1 cellular context compared by ENCODE assay signal in the genomic region with DNA sequence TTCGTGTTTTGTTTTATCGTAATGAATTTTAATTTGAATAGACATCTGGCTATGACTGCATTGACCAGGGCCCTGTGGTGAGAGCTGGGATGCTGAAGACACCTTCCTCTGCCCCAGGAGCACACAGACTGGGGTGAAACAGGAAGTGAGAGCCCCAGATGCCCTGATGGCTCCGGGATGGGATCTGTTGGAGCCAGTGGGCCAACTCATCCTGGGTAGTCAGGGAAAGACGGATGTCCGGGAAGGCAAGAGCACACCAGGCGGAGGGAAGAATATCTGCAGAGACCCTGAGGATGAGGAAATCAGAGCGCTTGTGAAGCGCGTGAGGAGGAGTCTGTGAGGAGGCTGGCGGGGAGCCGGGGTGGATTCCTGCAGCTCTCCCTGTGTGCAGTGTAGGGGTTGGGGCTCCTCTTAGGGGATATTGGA.
TF ChIP-seq lines count a peak whose summit lies in the region.

No MANE protein-coding gene starts in this region.

TF ChIP-seq in HepG2, 621 proteins besides CTCF, POLR2A, EP300 and RAD21 (continued from another document and continues in another):
- TF ChIP-seq, protein P1, sequence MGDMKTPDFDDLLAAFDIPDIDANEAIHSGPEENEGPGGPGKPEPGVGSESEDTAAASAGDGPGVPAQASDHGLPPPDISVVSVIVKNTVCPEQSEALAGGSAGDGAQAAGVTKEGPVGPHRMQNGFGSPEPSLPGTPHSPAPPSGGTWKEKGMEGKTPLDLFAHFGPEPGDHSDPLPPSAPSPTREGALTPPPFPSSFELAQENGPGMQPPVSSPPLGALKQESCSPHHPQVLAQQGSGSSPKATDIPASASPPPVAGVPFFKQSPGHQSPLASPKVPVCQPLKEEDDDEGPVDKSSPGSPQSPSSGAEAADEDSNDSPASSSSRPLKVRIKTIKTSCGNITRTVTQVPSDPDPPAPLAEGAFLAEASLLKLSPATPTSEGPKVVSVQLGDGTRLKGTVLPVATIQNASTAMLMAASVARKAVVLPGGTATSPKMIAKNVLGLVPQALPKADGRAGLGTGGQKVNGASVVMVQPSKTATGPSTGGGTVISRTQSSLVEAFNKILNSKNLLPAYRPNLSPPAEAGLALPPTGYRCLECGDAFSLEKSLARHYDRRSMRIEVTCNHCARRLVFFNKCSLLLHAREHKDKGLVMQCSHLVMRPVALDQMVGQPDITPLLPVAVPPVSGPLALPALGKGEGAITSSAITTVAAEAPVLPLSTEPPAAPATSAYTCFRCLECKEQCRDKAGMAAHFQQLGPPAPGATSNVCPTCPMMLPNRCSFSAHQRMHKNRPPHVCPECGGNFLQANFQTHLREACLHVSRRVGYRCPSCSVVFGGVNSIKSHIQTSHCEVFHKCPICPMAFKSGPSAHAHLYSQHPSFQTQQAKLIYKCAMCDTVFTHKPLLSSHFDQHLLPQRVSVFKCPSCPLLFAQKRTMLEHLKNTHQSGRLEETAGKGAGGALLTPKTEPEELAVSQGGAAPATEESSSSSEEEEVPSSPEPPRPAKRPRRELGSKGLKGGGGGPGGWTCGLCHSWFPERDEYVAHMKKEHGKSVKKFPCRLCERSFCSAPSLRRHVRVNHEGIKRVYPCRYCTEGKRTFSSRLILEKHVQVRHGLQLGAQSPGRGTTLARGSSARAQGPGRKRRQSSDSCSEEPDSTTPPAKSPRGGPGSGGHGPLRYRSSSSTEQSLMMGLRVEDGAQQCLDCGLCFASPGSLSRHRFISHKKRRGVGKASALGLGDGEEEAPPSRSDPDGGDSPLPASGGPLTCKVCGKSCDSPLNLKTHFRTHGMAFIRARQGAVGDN (CRISPR knock-in tag; IDR thresholded peaks at IDR 0.05) = peak; percentile 63; the same call in 1 of the 2 replicates
- TF ChIP-seq ZNF160 (CRISPR knock-in tag; IDR thresholded peaks at IDR 0.05) (no peak), ZNF326 (CRISPR knock-in tag; IDR thresholded peaks at IDR 0.05; ENCODE audit: borderline replicate concordance) (no peak), ZNF776 (CRISPR knock-in tag; IDR thresholded peaks at IDR 0.05) (no peak), ZNF484 (CRISPR knock-in tag; IDR thresholded peaks at IDR 0.05; ENCODE audit: borderline replicate concordance, low read depth) (no peak), TCF7L2 (IDR thresholded peaks at IDR 0.05; ENCODE audit: low read depth, low read length) (no peak), FOXA1 (IDR thresholded peaks at IDR 0.05) (no peak), FOXA1 (CRISPR knock-in tag; IDR thresholded peaks at IDR 0.05) (no peak), MAFG (CRISPR knock-in tag; IDR thresholded peaks at IDR 0.05) (no peak), NONO (IDR thresholded peaks at IDR 0.05) (no peak), NONO (CRISPR knock-in tag; conservative IDR thresholded peaks at IDR 0.05) (0 out of 2 replicates have a peak, but pooled peaks have one; percentile 16), ZC3H13 (CRISPR knock-in tag; IDR thresholded peaks at IDR 0.05) (no peak), ZNF263 (CRISPR knock-in tag; IDR thresholded peaks at IDR 0.05) (peak; percentile 76), ZNF720 (CRISPR knock-in tag; IDR thresholded peaks at IDR 0.05) (no peak), NR2F1 (CRISPR knock-in tag; IDR thresholded peaks at IDR 0.05) (no peak), ZNF224 (CRISPR knock-in tag; IDR thresholded peaks at IDR 0.05) (no peak), ZBTB3 (CRISPR knock-in tag; IDR thresholded peaks at IDR 0.05; ENCODE audit: borderline replicate concordance, low read depth) (no peak), SMARCC2 (IDR thresholded peaks at IDR 0.05) (no peak), PAX8 (CRISPR knock-in tag; IDR thresholded peaks at IDR 0.05; ENCODE audit: borderline replicate concordance) (no peak), ZNF230 (CRISPR knock-in tag; IDR thresholded peaks at IDR 0.05) (0 out of 2 replicates have a peak, but pooled peaks have one; percentile 29), ZFP36 (IDR thresholded peaks at IDR 0.05; ENCODE audit: borderline replicate concordance, low read depth, low read length, partially characterized antibody) (no peak), ETV6 (CRISPR knock-in tag; conservative IDR thresholded peaks at IDR 0.05) (no peak), DR1 (CRISPR knock-in tag; IDR thresholded peaks at IDR 0.05) (no peak), ZNF557 (CRISPR knock-in tag; IDR thresholded peaks at IDR 0.05) (no peak), GATAD2A (CRISPR knock-in tag; IDR thresholded peaks at IDR 0.05) (no peak), SNAI1 (CRISPR knock-in tag; IDR thresholded peaks at IDR 0.05; ENCODE audit: borderline replicate concordance) (no peak), CBX5 (CRISPR knock-in tag; IDR thresholded peaks at IDR 0.05; ENCODE audit: borderline replicate concordance) (no peak), ZNF619 (CRISPR knock-in tag; IDR thresholded peaks at IDR 0.05) (0 out of 2 replicates have a peak, but pooled peaks have one; percentile 2)
- TF ChIP-seq, protein P2, sequence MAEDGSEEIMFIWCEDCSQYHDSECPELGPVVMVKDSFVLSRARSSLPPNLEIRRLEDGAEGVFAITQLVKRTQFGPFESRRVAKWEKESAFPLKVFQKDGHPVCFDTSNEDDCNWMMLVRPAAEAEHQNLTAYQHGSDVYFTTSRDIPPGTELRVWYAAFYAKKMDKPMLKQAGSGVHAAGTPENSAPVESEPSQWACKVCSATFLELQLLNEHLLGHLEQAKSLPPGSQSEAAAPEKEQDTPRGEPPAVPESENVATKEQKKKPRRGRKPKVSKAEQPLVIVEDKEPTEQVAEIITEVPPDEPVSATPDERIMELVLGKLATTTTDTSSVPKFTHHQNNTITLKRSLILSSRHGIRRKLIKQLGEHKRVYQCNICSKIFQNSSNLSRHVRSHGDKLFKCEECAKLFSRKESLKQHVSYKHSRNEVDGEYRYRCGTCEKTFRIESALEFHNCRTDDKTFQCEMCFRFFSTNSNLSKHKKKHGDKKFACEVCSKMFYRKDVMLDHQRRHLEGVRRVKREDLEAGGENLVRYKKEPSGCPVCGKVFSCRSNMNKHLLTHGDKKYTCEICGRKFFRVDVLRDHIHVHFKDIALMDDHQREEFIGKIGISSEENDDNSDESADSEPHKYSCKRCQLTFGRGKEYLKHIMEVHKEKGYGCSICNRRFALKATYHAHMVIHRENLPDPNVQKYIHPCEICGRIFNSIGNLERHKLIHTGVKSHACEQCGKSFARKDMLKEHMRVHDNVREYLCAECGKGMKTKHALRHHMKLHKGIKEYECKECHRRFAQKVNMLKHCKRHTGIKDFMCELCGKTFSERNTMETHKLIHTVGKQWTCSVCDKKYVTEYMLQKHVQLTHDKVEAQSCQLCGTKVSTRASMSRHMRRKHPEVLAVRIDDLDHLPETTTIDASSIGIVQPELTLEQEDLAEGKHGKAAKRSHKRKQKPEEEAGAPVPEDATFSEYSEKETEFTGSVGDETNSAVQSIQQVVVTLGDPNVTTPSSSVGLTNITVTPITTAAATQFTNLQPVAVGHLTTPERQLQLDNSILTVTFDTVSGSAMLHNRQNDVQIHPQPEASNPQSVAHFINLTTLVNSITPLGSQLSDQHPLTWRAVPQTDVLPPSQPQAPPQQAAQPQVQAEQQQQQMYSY (CRISPR knock-in tag; IDR thresholded peaks at IDR 0.05) = no peak
- TF ChIP-seq, protein P3, sequence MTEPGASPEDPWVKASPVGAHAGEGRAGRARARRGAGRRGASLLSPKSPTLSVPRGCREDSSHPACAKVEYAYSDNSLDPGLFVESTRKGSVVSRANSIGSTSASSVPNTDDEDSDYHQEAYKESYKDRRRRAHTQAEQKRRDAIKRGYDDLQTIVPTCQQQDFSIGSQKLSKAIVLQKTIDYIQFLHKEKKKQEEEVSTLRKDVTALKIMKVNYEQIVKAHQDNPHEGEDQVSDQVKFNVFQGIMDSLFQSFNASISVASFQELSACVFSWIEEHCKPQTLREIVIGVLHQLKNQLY (CRISPR knock-in tag; IDR thresholded peaks at IDR 0.05) = no peak
- TF ChIP-seq, protein P4, sequence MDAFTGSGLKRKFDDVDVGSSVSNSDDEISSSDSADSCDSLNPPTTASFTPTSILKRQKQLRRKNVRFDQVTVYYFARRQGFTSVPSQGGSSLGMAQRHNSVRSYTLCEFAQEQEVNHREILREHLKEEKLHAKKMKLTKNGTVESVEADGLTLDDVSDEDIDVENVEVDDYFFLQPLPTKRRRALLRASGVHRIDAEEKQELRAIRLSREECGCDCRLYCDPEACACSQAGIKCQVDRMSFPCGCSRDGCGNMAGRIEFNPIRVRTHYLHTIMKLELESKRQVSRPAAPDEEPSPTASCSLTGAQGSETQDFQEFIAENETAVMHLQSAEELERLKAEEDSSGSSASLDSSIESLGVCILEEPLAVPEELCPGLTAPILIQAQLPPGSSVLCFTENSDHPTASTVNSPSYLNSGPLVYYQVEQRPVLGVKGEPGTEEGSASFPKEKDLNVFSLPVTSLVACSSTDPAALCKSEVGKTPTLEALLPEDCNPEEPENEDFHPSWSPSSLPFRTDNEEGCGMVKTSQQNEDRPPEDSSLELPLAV (CRISPR knock-in tag; conservative IDR thresholded peaks at IDR 0.05; ENCODE audit: low read depth) = no peak
- TF ChIP-seq, protein P5, sequence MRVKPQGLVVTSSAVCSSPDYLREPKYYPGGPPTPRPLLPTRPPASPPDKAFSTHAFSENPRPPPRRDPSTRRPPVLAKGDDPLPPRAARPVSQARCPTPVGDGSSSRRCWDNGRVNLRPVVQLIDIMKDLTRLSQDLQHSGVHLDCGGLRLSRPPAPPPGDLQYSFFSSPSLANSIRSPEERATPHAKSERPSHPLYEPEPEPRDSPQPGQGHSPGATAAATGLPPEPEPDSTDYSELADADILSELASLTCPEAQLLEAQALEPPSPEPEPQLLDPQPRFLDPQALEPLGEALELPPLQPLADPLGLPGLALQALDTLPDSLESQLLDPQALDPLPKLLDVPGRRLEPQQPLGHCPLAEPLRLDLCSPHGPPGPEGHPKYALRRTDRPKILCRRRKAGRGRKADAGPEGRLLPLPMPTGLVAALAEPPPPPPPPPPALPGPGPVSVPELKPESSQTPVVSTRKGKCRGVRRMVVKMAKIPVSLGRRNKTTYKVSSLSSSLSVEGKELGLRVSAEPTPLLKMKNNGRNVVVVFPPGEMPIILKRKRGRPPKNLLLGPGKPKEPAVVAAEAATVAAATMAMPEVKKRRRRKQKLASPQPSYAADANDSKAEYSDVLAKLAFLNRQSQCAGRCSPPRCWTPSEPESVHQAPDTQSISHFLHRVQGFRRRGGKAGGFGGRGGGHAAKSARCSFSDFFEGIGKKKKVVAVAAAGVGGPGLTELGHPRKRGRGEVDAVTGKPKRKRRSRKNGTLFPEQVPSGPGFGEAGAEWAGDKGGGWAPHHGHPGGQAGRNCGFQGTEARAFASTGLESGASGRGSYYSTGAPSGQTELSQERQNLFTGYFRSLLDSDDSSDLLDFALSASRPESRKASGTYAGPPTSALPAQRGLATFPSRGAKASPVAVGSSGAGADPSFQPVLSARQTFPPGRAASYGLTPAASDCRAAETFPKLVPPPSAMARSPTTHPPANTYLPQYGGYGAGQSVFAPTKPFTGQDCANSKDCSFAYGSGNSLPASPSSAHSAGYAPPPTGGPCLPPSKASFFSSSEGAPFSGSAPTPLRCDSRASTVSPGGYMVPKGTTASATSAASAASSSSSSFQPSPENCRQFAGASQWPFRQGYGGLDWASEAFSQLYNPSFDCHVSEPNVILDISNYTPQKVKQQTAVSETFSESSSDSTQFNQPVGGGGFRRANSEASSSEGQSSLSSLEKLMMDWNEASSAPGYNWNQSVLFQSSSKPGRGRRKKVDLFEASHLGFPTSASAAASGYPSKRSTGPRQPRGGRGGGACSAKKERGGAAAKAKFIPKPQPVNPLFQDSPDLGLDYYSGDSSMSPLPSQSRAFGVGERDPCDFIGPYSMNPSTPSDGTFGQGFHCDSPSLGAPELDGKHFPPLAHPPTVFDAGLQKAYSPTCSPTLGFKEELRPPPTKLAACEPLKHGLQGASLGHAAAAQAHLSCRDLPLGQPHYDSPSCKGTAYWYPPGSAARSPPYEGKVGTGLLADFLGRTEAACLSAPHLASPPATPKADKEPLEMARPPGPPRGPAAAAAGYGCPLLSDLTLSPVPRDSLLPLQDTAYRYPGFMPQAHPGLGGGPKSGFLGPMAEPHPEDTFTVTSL (CRISPR knock-in tag; IDR thresholded peaks at IDR 0.05; ENCODE audit: borderline replicate concordance) = no peak
- TF ChIP-seq, protein P6, sequence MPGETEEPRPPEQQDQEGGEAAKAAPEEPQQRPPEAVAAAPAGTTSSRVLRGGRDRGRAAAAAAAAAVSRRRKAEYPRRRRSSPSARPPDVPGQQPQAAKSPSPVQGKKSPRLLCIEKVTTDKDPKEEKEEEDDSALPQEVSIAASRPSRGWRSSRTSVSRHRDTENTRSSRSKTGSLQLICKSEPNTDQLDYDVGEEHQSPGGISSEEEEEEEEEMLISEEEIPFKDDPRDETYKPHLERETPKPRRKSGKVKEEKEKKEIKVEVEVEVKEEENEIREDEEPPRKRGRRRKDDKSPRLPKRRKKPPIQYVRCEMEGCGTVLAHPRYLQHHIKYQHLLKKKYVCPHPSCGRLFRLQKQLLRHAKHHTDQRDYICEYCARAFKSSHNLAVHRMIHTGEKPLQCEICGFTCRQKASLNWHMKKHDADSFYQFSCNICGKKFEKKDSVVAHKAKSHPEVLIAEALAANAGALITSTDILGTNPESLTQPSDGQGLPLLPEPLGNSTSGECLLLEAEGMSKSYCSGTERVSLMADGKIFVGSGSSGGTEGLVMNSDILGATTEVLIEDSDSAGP (CRISPR knock-in tag; IDR thresholded peaks at IDR 0.05; ENCODE audit: borderline replicate concordance) = 0 out of 2 replicates have a peak, but pooled peaks have one; percentile 7
- TF ChIP-seq, protein P7, sequence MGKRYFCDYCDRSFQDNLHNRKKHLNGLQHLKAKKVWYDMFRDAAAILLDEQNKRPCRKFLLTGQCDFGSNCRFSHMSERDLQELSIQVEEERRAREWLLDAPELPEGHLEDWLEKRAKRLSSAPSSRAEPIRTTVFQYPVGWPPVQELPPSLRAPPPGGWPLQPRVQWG (CRISPR knock-in tag; IDR thresholded peaks at IDR 0.05; ENCODE audit: borderline replicate concordance, low read depth) = no peak
- TF ChIP-seq, protein P8, sequence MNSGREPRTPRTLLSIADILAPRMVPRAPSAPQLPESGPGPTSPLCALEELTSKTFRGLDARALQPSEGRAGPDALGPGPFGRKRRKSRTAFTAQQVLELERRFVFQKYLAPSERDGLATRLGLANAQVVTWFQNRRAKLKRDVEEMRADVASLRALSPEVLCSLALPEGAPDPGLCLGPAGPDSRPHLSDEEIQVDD (CRISPR knock-in tag; IDR thresholded peaks at IDR 0.05; ENCODE audit: borderline replicate concordance) = no peak
- TF ChIP-seq, protein P9, sequence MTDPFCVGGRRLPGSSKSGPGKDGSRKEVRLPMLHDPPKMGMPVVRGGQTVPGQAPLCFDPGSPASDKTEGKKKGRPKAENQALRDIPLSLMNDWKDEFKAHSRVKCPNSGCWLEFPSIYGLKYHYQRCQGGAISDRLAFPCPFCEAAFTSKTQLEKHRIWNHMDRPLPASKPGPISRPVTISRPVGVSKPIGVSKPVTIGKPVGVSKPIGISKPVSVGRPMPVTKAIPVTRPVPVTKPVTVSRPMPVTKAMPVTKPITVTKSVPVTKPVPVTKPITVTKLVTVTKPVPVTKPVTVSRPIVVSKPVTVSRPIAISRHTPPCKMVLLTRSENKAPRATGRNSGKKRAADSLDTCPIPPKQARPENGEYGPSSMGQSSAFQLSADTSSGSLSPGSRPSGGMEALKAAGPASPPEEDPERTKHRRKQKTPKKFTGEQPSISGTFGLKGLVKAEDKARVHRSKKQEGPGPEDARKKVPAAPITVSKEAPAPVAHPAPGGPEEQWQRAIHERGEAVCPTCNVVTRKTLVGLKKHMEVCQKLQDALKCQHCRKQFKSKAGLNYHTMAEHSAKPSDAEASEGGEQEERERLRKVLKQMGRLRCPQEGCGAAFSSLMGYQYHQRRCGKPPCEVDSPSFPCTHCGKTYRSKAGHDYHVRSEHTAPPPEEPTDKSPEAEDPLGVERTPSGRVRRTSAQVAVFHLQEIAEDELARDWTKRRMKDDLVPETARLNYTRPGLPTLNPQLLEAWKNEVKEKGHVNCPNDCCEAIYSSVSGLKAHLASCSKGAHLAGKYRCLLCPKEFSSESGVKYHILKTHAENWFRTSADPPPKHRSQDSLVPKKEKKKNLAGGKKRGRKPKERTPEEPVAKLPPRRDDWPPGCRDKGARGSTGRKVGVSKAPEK (CRISPR knock-in tag; IDR thresholded peaks at IDR 0.05; ENCODE audit: borderline replicate concordance) = no peak
